In the genomic region with DNA sequence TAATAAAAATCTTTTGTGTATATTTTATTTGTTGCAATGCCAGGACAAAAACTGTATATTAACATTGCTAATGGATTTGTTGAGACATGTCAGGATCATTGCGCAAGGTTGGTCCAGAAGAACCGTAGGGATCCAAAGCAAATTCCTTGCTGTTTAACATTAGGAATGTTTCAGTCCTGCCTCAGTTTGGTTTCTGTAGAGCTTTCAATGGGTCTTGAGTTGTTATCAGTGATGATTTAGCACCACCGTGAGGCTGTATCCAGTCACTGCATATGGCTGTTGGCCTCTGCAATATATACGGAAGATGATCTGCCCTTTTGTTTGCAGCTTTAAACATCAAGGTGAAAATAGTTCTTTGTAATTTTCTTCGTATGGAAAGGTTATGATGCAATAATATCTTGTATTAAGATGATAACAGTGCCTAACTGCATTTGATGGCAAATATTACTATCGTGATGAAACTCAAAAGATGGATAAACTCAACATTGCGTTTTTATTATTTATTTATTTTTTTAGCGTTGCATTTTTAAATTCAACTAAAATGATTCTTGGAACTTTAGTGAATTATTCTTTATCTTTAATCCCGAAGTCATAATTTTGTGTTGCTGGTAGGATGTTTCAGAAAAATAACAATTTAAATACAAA, we compare ENCODE assay signal across 8 cellular contexts.
DNase-seq lines count a peak whose midpoint lies in the region; ATAC-seq and FAIRE-seq lines count a peak whose summit lies in the region.

No MANE protein-coding gene starts in this region.

- no peak overlapping the region for H4K8ac ChIP-seq in trophoblast cell (ENCODE audit: low read depth, low read length)

- no peak overlapping the region for H3K4ac ChIP-seq in trophoblast cell (ENCODE audit: low read depth, low read length)

- no peaks in the 10 kb centered on the region for H3K79me1 ChIP-seq in trophoblast cell (ENCODE audit: low read length)

- no CpG with 5 or more reads among the region's 9 CpGs for WGBS in trophoblast cell (ENCODE audit: extremely low coverage, insufficient coverage, insufficient read length)

- intact Hi-C loops in head of caudate nucleus (cut with DNase I): no loop called here

- H3K4me1 ChIP-seq in trophoblast cell (ENCODE audit: control insufficient read depth in 1 of 2, insufficient read depth in 2 of 2, low read length in 2 of 2): peaks cover 0 to 3% of the 10 kb centered on the region in 2 experiments

- no peak for ATAC-seq in GM19324 (IDR thresholded peaks at IDR 0.05; ENCODE audit: low FRiP score, unreplicated experiment)

- H3K4me1 Mint-ChIP-seq in activated naive CD8-positive, alpha-beta T cell treated with anti-CD3 and anti-CD28 coated beads for 36 hours: peaks cover 11% of the 10 kb centered on the region

- DNase-seq in COLO668 (lab: John Stamatoyannopoulos, UW; ENCODE audit: unreplicated experiment) (peak; percentile 48), GM19239 (ENCODE audit: insufficient read length, low spot score) (peak; percentile 21), HK-2 (ENCODE audit: unreplicated experiment) (peak; percentile 25), NCI-H748 (lab: John Stamatoyannopoulos, UW; ENCODE audit: unreplicated experiment) (peak; percentile 75), head of caudate nucleus (peak in 41 of 42 donors; percentile 26 to 89 (median 69)), trophoblast cell (peak; percentile 59 to 83)
- DNase-seq in activated naive CD8-positive, alpha-beta T cell treated with anti-CD3 and anti-CD28 coated beads for 36 hours: peak; percentile 2

- H3K23ac ChIP-seq in trophoblast cell (ENCODE audit: low read length): no peak overlapping the region

- no peak overlapping the region for H2AFZ ChIP-seq in trophoblast cell (ENCODE audit: insufficient read depth, low read length, poor library complexity)

- no peak overlapping the region for H2BK5ac ChIP-seq in trophoblast cell (ENCODE audit: low read depth, low read length, poor library complexity)

- H3K4me2 ChIP-seq in trophoblast cell (ENCODE audit: low read length): no peak overlapping the region

- H3K27ac Mint-ChIP-seq in activated naive CD8-positive, alpha-beta T cell treated with anti-CD3 and anti-CD28 coated beads for 36 hours: no peak overlapping the region

- H3K9ac ChIP-seq in trophoblast cell (ENCODE audit: low read length): no peak overlapping the region

- FAIRE-seq in GM19239 (lab: Jason Lieb, UNC): peak; percentile 89

- no peaks in the 10 kb centered on the region for H3K79me2 ChIP-seq in trophoblast cell (ENCODE audit: control insufficient read depth, insufficient read depth, low read length, poor library complexity)

- no peaks in the 10 kb centered on the region for H3K9me3 Mint-ChIP-seq in activated naive CD8-positive, alpha-beta T cell treated with anti-CD3 and anti-CD28 coated beads for 36 hours

- H3K9me3 ChIP-seq in trophoblast cell (ENCODE audit: insufficient read depth, low read depth, low read length): no peaks in the 10 kb centered on the region

- H3K36me3 Mint-ChIP-seq in activated naive CD8-positive, alpha-beta T cell treated with anti-CD3 and anti-CD28 coated beads for 36 hours: no peaks in the 10 kb centered on the region

- H2AK5ac ChIP-seq in trophoblast cell (ENCODE audit: low read length): no peak overlapping the region

- no peak overlapping the region for H3K27ac ChIP-seq in trophoblast cell (ENCODE audit: low read depth, low read length)

- H3K14ac ChIP-seq in trophoblast cell (ENCODE audit: low read length): no peak overlapping the region

- H3K18ac ChIP-seq in trophoblast cell (ENCODE audit: low read length): no peak overlapping the region

- H3K27me3 Mint-ChIP-seq in activated naive CD8-positive, alpha-beta T cell treated with anti-CD3 and anti-CD28 coated beads for 36 hours: no peaks in the 10 kb centered on the region

- no peaks in the 10 kb centered on the region for H3K36me3 ChIP-seq in trophoblast cell (ENCODE audit: control insufficient read depth in 1 of 2, insufficient read depth in 2 of 2, low read length in 2 of 2)

- H4K12ac ChIP-seq in trophoblast cell (ENCODE audit: low read depth, low read length): no peak overlapping the region

- H3K4me3 ChIP-seq in trophoblast cell (ENCODE audit: low read depth, low read length): no peak overlapping the region

- H4K91ac ChIP-seq in trophoblast cell (ENCODE audit: low read depth, low read length): no peak overlapping the region

- no peak overlapping the region for H2BK120ac ChIP-seq in trophoblast cell (ENCODE audit: insufficient read depth, low read length, poor library complexity)

- no peak overlapping the region for H3K4me3 Mint-ChIP-seq in activated naive CD8-positive, alpha-beta T cell treated with anti-CD3 and anti-CD28 coated beads for 36 hours

- H2BK12ac ChIP-seq in trophoblast cell (ENCODE audit: low read length): no peak overlapping the region

- H3K27me3 ChIP-seq in trophoblast cell (ENCODE audit: insufficient read depth, low read length): no peaks in the 10 kb centered on the region

Comparison
In these comparisons a context has a peak if more than half of its experiments do, and no peak if none do; other contexts are left out.
1. DNase-seq: peak in every context shown above with its lines; median percentile 75 in NCI-H748; 71 in trophoblast cell; 69 in head of caudate nucleus; 48 in COLO668; 25 in HK-2; 21 in GM19239; 2 in activated naive CD8-positive, alpha-beta T cell treated with anti-CD3 and anti-CD28 coated beads for 36 hours.